In genomic region chr6:28515676-28516075, GRCh38 we compare ENCODE assay signal across 1 cellular context.
TF ChIP-seq lines count a peak whose summit lies in the region.

GPX6 (minus strand) TSS chr6:28515793; CDS start chr6:28515743, 50 bp downstream.

TF ChIP-seq in IMR-90, 13 proteins besides CTCF, POLR2A, EP300 and RAD21 (continued from another document):
- TF ChIP-seq USF2 (IDR thresholded peaks at IDR 0.05; ENCODE audit: low read depth, low read length) (no peak), RCOR1 (IDR thresholded peaks at IDR 0.05; ENCODE audit: insufficient replicate concordance, low read length) (no peak), MXI1 (IDR thresholded peaks at IDR 0.05; ENCODE audit: borderline replicate concordance, low read depth, low read length) (no peak), RFX5 (IDR thresholded peaks at IDR 0.05; ENCODE audit: low read depth, low read length) (no peak), CEBPB (IDR thresholded peaks at IDR 0.05; ENCODE audit: low read depth, low read length) (no peak), ELK1 (IDR thresholded peaks at IDR 0.05; ENCODE audit: borderline replicate concordance, low read depth, low read length) (no peak), SMC3 (IDR thresholded peaks at IDR 0.05; ENCODE audit: low read depth, low read length) (no peak), MAFK (IDR thresholded peaks at IDR 0.05; ENCODE audit: low read depth, low read length) (no peak), CHD1 (IDR thresholded peaks at IDR 0.05; ENCODE audit: low read depth, low read length) (no peak)
